Comparison of ENCODE assay signal across 2 cellular contexts in the genomic region with DNA sequence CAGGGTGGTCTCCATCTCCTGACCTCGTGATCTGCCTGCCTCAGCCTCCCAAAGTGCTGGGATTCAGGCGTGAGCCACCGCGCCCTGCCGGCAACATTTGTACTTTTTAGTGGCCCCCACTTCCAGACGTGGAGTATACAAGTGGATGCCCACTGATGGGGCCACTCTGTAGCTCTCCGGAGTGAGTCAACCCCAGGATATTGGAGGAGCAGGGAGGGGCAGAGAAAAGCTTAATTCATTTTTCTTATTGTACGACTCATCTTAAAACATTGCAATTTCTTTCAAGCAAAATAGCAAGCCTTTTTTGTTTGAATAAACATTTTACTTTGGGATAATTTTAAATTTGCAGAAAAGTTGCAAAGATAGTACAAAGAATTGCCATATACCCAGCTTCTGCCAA.
TF ChIP-seq lines count a peak whose summit lies in the region.

No MANE protein-coding gene starts in this region.

TF ChIP-seq in SK-N-SH, 30 proteins besides CTCF, POLR2A, EP300 and RAD21:
- TF ChIP-seq CHD2 (IDR thresholded peaks at IDR 0.05; ENCODE audit: low read length, partially characterized antibody) = no peak
- peak; percentile 57; the same call in 1 of the 2 replicates for TF ChIP-seq FOSL2 (IDR thresholded peaks at IDR 0.05; ENCODE audit: borderline replicate concordance, low read depth)
- TF ChIP-seq JUND (IDR thresholded peaks at IDR 0.05) = peak; percentile 34; the same call in 1 of the 2 replicates

TF ChIP-seq in SK-N-SH treated with all-trans-retinoic acid at 6 μM for 48 hours, 23 proteins besides CTCF, POLR2A, EP300 and RAD21:
- no peak for TF ChIP-seq RARB (CRISPR knock-in tag; IDR thresholded peaks at IDR 0.05)
- TF ChIP-seq, protein P1, sequence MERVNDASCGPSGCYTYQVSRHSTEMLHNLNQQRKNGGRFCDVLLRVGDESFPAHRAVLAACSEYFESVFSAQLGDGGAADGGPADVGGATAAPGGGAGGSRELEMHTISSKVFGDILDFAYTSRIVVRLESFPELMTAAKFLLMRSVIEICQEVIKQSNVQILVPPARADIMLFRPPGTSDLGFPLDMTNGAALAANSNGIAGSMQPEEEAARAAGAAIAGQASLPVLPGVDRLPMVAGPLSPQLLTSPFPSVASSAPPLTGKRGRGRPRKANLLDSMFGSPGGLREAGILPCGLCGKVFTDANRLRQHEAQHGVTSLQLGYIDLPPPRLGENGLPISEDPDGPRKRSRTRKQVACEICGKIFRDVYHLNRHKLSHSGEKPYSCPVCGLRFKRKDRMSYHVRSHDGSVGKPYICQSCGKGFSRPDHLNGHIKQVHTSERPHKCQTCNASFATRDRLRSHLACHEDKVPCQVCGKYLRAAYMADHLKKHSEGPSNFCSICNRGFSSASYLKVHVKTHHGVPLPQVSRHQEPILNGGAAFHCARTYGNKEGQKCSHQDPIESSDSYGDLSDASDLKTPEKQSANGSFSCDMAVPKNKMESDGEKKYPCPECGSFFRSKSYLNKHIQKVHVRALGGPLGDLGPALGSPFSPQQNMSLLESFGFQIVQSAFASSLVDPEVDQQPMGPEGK (CRISPR knock-in tag; IDR thresholded peaks at IDR 0.05; ENCODE audit: borderline replicate concordance) = no peak
- TF ChIP-seq TOX (CRISPR knock-in tag; IDR thresholded peaks at IDR 0.05; ENCODE audit: borderline replicate concordance) = no peak
- TF ChIP-seq, protein P2, sequence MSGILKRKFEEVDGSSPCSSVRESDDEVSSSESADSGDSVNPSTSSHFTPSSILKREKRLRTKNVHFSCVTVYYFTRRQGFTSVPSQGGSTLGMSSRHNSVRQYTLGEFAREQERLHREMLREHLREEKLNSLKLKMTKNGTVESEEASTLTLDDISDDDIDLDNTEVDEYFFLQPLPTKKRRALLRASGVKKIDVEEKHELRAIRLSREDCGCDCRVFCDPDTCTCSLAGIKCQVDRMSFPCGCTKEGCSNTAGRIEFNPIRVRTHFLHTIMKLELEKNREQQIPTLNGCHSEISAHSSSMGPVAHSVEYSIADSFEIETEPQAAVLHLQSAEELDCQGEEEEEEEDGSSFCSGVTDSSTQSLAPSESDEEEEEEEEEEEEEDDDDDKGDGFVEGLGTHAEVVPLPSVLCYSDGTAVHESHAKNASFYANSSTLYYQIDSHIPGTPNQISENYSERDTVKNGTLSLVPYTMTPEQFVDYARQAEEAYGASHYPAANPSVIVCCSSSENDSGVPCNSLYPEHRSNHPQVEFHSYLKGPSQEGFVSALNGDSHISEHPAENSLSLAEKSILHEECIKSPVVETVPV (CRISPR knock-in tag; IDR thresholded peaks at IDR 0.05) = no peak
- no peak for TF ChIP-seq SNAI2 (CRISPR knock-in tag; IDR thresholded peaks at IDR 0.05)
- TF ChIP-seq CSDC2 (CRISPR knock-in tag; IDR thresholded peaks at IDR 0.05) = no peak
- TF ChIP-seq ZFP30 (CRISPR knock-in tag; IDR thresholded peaks at IDR 0.05) = no peak
- TF ChIP-seq ZNF565 (CRISPR knock-in tag; conservative IDR thresholded peaks at IDR 0.05; ENCODE audit: low read depth) = no peak
- TF ChIP-seq OSR1 (CRISPR knock-in tag; IDR thresholded peaks at IDR 0.05) = no peak
- TF ChIP-seq, protein P3, sequence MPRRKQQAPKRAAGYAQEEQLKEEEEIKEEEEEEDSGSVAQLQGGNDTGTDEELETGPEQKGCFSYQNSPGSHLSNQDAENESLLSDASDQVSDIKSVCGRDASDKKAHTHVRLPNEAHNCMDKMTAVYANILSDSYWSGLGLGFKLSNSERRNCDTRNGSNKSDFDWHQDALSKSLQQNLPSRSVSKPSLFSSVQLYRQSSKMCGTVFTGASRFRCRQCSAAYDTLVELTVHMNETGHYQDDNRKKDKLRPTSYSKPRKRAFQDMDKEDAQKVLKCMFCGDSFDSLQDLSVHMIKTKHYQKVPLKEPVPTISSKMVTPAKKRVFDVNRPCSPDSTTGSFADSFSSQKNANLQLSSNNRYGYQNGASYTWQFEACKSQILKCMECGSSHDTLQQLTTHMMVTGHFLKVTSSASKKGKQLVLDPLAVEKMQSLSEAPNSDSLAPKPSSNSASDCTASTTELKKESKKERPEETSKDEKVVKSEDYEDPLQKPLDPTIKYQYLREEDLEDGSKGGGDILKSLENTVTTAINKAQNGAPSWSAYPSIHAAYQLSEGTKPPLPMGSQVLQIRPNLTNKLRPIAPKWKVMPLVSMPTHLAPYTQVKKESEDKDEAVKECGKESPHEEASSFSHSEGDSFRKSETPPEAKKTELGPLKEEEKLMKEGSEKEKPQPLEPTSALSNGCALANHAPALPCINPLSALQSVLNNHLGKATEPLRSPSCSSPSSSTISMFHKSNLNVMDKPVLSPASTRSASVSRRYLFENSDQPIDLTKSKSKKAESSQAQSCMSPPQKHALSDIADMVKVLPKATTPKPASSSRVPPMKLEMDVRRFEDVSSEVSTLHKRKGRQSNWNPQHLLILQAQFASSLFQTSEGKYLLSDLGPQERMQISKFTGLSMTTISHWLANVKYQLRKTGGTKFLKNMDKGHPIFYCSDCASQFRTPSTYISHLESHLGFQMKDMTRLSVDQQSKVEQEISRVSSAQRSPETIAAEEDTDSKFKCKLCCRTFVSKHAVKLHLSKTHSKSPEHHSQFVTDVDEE (CRISPR knock-in tag; IDR thresholded peaks at IDR 0.05) = no peak
- TF ChIP-seq, protein P4, sequence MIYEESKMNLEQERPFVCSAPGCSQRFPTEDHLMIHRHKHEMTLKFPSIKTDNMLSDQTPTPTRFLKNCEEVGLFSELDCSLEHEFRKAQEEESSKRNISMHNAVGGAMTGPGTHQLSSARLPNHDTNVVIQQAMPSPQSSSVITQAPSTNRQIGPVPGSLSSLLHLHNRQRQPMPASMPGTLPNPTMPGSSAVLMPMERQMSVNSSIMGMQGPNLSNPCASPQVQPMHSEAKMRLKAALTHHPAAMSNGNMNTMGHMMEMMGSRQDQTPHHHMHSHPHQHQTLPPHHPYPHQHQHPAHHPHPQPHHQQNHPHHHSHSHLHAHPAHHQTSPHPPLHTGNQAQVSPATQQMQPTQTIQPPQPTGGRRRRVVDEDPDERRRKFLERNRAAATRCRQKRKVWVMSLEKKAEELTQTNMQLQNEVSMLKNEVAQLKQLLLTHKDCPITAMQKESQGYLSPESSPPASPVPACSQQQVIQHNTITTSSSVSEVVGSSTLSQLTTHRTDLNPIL (CRISPR knock-in tag; IDR thresholded peaks at IDR 0.05; ENCODE audit: low read depth) = no peak
- TF ChIP-seq TCF4 (CRISPR knock-in tag; IDR thresholded peaks at IDR 0.05; ENCODE audit: borderline replicate concordance) = no peak
- TF ChIP-seq ZC3H10 (CRISPR knock-in tag; IDR thresholded peaks at IDR 0.05) = no peak
- TF ChIP-seq ESRRG (CRISPR knock-in tag; IDR thresholded peaks at IDR 0.05) = no peak
- no peak for TF ChIP-seq ISL1 (CRISPR knock-in tag; IDR thresholded peaks at IDR 0.05)
- no peak for TF ChIP-seq BACH2 (CRISPR knock-in tag; IDR thresholded peaks at IDR 0.05; ENCODE audit: borderline replicate concordance)
- TF ChIP-seq, protein P5, sequence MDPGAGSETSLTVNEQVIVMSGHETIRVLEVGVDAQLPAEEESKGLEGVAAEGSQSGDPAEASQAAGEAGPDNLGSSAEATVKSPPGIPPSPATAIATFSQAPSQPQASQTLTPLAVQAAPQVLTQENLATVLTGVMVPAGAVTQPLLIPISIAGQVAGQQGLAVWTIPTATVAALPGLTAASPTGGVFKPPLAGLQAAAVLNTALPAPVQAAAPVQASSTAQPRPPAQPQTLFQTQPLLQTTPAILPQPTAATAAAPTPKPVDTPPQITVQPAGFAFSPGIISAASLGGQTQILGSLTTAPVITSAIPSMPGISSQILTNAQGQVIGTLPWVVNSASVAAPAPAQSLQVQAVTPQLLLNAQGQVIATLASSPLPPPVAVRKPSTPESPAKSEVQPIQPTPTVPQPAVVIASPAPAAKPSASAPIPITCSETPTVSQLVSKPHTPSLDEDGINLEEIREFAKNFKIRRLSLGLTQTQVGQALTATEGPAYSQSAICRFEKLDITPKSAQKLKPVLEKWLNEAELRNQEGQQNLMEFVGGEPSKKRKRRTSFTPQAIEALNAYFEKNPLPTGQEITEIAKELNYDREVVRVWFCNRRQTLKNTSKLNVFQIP (CRISPR knock-in tag; IDR thresholded peaks at IDR 0.05; ENCODE audit: borderline replicate concordance, low read depth) = no peak
- no peak for TF ChIP-seq ZNF70 (CRISPR knock-in tag; IDR thresholded peaks at IDR 0.05)
- TF ChIP-seq PPARA (CRISPR knock-in tag; IDR thresholded peaks at IDR 0.05; ENCODE audit: borderline replicate concordance) = no peak
- TF ChIP-seq GLIS3 (CRISPR knock-in tag; IDR thresholded peaks at IDR 0.05) = no peak
